In genomic region chr18:67730884-67731283, GRCh38 we compare ENCODE assay signal across 14 cellular contexts.
DNase-seq lines count a peak whose midpoint lies in the region; ATAC-seq and TF ChIP-seq lines count a peak whose summit lies in the region.
"Had no signal": no experiment of that assay in that cellular context is flagged by ENCODE, and none has a peak within 500 bp of the region (broad histone marks: within the 10 kb centered on the region; RNA-seq: fewer than 3 reads in every experiment).

No MANE protein-coding gene starts in this region.

- intact Hi-C loops in CD4-positive, alpha-beta T cell (cut with DNase I, micrococcal nuclease), result no loop called here
- intact Hi-C loops in activated CD4-positive, alpha-beta T cell treated with anti-CD3 and anti-CD28 coated beads for 36 hours (cut with DNase I, micrococcal nuclease), result no loop called here

- H3K79me2 ChIP-seq in neural progenitor cell (ENCODE audit: low read depth), result no peaks in the 10 kb centered on the region

- no peaks in the 10 kb centered on the region for H3K36me3 ChIP-seq in neural progenitor cell
- H3K36me3 ChIP-seq: BE2C had no signal

- no peak overlapping the region for H3K4me2 ChIP-seq in neural progenitor cell

- no peaks in the 10 kb centered on the region for H3K4me1 ChIP-seq in neural progenitor cell
- H3K4me1 ChIP-seq: BE2C had no signal

- no peaks in the 10 kb centered on the region for H3F3A ChIP-seq in neural progenitor cell (ENCODE audit: low read depth)

- H3K9ac ChIP-seq in neural progenitor cell, result no peak overlapping the region

- TF ChIP-seq CTCF in AG04449 (IDR thresholded peaks at IDR 0.05; ENCODE audit: insufficient read depth, low read length, missing control alignments) (no peak), neural progenitor cell (IDR thresholded peaks at IDR 0.05) (no peak)
- no peak for TF ChIP-seq CTCF in CD4-positive, alpha-beta T cell (IDR thresholded peaks at IDR 0.05)

- H3K36me3 Mint-ChIP-seq in CD4-positive, alpha-beta T cell (ENCODE audit: low read depth), result no peaks in the 10 kb centered on the region
- no peaks in the 10 kb centered on the region for H3K36me3 Mint-ChIP-seq in activated CD4-positive, alpha-beta T cell treated with anti-CD3 and anti-CD28 coated beads for 36 hours (ENCODE audit: low read depth)
- no peaks in the 10 kb centered on the region for H3K36me3 Mint-ChIP-seq in neural progenitor cell
- H3K36me3 Mint-ChIP-seq: stimulated activated memory B cell treated with anti-CD40 and anti-IgM and Interleukin-4, amounts not matched to agents 10 μg/mL and 1 μg/mL and 100 μg/mL, for 72 hours had no signal

- H3K27me3 Mint-ChIP-seq in CD4-positive, alpha-beta T cell, result no peaks in the 10 kb centered on the region
- H3K27me3 Mint-ChIP-seq in activated CD4-positive, alpha-beta T cell treated with anti-CD3 and anti-CD28 coated beads for 36 hours, result no peaks in the 10 kb centered on the region
- H3K27me3 Mint-ChIP-seq in neural progenitor cell (ENCODE audit: insufficient read depth, low read depth), result peaks cover 6% of the 10 kb centered on the region
- H3K27me3 Mint-ChIP-seq: activated T-cell treated with anti-CD3 and anti-CD28 coated beads, Interleukin-2, amount 50 U/mL, for 24 hours; stimulated activated memory B cell treated with anti-CD40 and anti-IgM and Interleukin-4, amounts not matched to agents 10 μg/mL and 1 μg/mL and 100 μg/mL, for 72 hours had no signal

- no peaks in the 10 kb centered on the region for H3K4me1 Mint-ChIP-seq in CD4-positive, alpha-beta T cell (ENCODE audit: low read depth)
- H3K4me1 Mint-ChIP-seq in activated CD4-positive, alpha-beta T cell treated with anti-CD3 and anti-CD28 coated beads for 36 hours, result no peaks in the 10 kb centered on the region
- no peaks in the 10 kb centered on the region for H3K4me1 Mint-ChIP-seq in neural progenitor cell
- H3K4me1 Mint-ChIP-seq: stimulated activated memory B cell treated with anti-CD40 and anti-IgM and Interleukin-4, amounts not matched to agents 10 μg/mL and 1 μg/mL and 100 μg/mL, for 72 hours had no signal

- H3K27me3 ChIP-seq in CD4-positive, alpha-beta T cell (ENCODE audit: control insufficient read depth, insufficient read depth, low read length), result no peaks in the 10 kb centered on the region
- H3K27me3 ChIP-seq in neural progenitor cell, result no peaks in the 10 kb centered on the region
- H3K27me3 ChIP-seq: BE2C had no signal

- no peaks in the 10 kb centered on the region for H3K9me3 ChIP-seq in CD4-positive, alpha-beta T cell (ENCODE audit: control insufficient read depth, low read length)
- H3K9me3 ChIP-seq in neural progenitor cell (ENCODE audit: low read depth), result no peaks in the 10 kb centered on the region
- H3K9me3 ChIP-seq: BE2C had no signal

- peak; percentile 38 for DNase-seq in AG04449 (ENCODE audit: low read depth, low spot score)
- peak; percentile 72 for DNase-seq in HS-5 (ENCODE audit: low read depth)
- DNase-seq in astrocyte of the hippocampus (ENCODE audit: low read depth, low spot score), result peak; percentile 48
- DNase-seq in hepatic stellate cell (ENCODE audit: low spot score), result peak; percentile 24
- DNase-seq in CD4-positive, alpha-beta T cell, result no peak
- DNase-seq in activated CD4-positive, alpha-beta T cell treated with anti-CD3 and anti-CD28 coated beads for 36 hours, result no peak
- no peak for DNase-seq in cerebellar nuclear complex (lab: John Stamatoyannopoulos, UW)
- DNase-seq in neural progenitor cell (ENCODE audit: low spot score), result no peak
- DNase-seq: activated CD4-positive, alpha-beta T cell treated with anti-CD3 and anti-CD28 coated beads for 1 hour; activated T-cell treated with anti-CD3 and anti-CD28 coated beads, Interleukin-2, amount 50 U/mL, for 24 hours; BE2C; GDM1; NCI-H2029 had no signal

- H3K4me3 ChIP-seq in AG04449 (ENCODE audit: low read depth, low read length), result no peak overlapping the region
- no peak overlapping the region for H3K4me3 ChIP-seq in neural progenitor cell

- no peak overlapping the region for H3K27ac ChIP-seq in CD4-positive, alpha-beta T cell (ENCODE audit: low read depth, low read length)
- H3K27ac ChIP-seq in neural progenitor cell, result no peak overlapping the region

- POLR2A ChIA-PET in AG04449 (lab: Yijun Ruan, JAX), result no interaction called here
- POLR2A ChIA-PET in CD4-positive, alpha-beta T cell (lab: Charles Lee), result no interaction called here
- POLR2A ChIA-PET in activated CD4-positive, alpha-beta T cell treated with anti-CD3 and anti-CD28 coated beads for 36 hours (lab: Charles Lee), result no interaction called here

- CTCF ChIA-PET in AG04449 (lab: Yijun Ruan, JAX), result no interaction called here
- CTCF ChIA-PET in CD4-positive, alpha-beta T cell (lab: Charles Lee), result interaction anchor here (0.7 kb wide), 1 partner anchor 1206 kb away, joined by 3 read pairs; no protein-coding TSS in a partner anchor
- CTCF ChIA-PET in activated CD4-positive, alpha-beta T cell treated with anti-CD3 and anti-CD28 coated beads for 36 hours (lab: Charles Lee), result no interaction called here

- ATAC-seq in CD4-positive, alpha-beta T cell (ENCODE audit: poor library complexity), result no peak
- no peak for ATAC-seq in activated CD4-positive, alpha-beta T cell treated with anti-CD3 and anti-CD28 coated beads for 36 hours
- ATAC-seq: stimulated activated memory B cell treated with anti-CD40 and anti-IgM and Interleukin-4, amounts not matched to agents 10 μg/mL and 1 μg/mL and 100 μg/mL, for 72 hours had no signal

- H2AFZ ChIP-seq in neural progenitor cell (replicated peaks), result no peak overlapping the region

- H4K20me1 ChIP-seq in neural progenitor cell (ENCODE audit: low read depth), result no peaks in the 10 kb centered on the region

- no peak overlapping the region for H3K27ac Mint-ChIP-seq in CD4-positive, alpha-beta T cell
- no peak overlapping the region for H3K27ac Mint-ChIP-seq in activated CD4-positive, alpha-beta T cell treated with anti-CD3 and anti-CD28 coated beads for 36 hours
- H3K27ac Mint-ChIP-seq in neural progenitor cell, result no peak overlapping the region
- H3K27ac Mint-ChIP-seq: activated T-cell treated with anti-CD3 and anti-CD28 coated beads, Interleukin-2, amount 50 U/mL, for 24 hours; stimulated activated memory B cell treated with anti-CD40 and anti-IgM and Interleukin-4, amounts not matched to agents 10 μg/mL and 1 μg/mL and 100 μg/mL, for 72 hours had no signal

- no peaks in the 10 kb centered on the region for H3K9me3 Mint-ChIP-seq in CD4-positive, alpha-beta T cell
- H3K9me3 Mint-ChIP-seq in activated CD4-positive, alpha-beta T cell treated with anti-CD3 and anti-CD28 coated beads for 36 hours (ENCODE audit: low read depth), result no peaks in the 10 kb centered on the region
- peaks cover 6% of the 10 kb centered on the region for H3K9me3 Mint-ChIP-seq in neural progenitor cell
- H3K9me3 Mint-ChIP-seq: activated T-cell treated with anti-CD3 and anti-CD28 coated beads, Interleukin-2, amount 50 U/mL, for 24 hours had no signal

- no peak overlapping the region for H3K4me3 Mint-ChIP-seq in CD4-positive, alpha-beta T cell
- no peak overlapping the region for H3K4me3 Mint-ChIP-seq in activated CD4-positive, alpha-beta T cell treated with anti-CD3 and anti-CD28 coated beads for 36 hours
- no peak overlapping the region for H3K4me3 Mint-ChIP-seq in neural progenitor cell
- H3K4me3 Mint-ChIP-seq: activated T-cell treated with anti-CD3 and anti-CD28 coated beads, Interleukin-2, amount 50 U/mL, for 24 hours; stimulated activated memory B cell treated with anti-CD40 and anti-IgM and Interleukin-4, amounts not matched to agents 10 μg/mL and 1 μg/mL and 100 μg/mL, for 72 hours had no signal

Comparison
In these comparisons a context has a peak if more than half of its experiments do, and no peak if none do; other contexts are left out.
1. DNase-seq: peak in AG04449 (single experiment), HS-5 (single experiment), astrocyte of the hippocampus (single experiment) and hepatic stellate cell (single experiment); none in CD4-positive, alpha-beta T cell (0 of 10), activated CD4-positive, alpha-beta T cell treated with anti-CD3 and anti-CD28 coated beads for 36 hours (single experiment), cerebellar nuclear complex (0 of 2) and neural progenitor cell (single experiment).